In genomic region chr18:48797841-48798255, GRCh38 we compare ENCODE assay signal across 15 cellular contexts.
DNase-seq lines count a peak whose midpoint lies in the region; ATAC-seq and TF ChIP-seq lines count a peak whose summit lies in the region.
"Had no signal": no experiment of that assay in that cellular context is flagged by ENCODE, and none has a peak within 500 bp of the region (broad histone marks: within the 10 kb centered on the region; RNA-seq: fewer than 3 reads in every experiment).

No MANE protein-coding gene starts in this region.

- H3K27ac Mint-ChIP-seq in stimulated activated naive B cell treated with anti-CD40 and anti-IgM and Interleukin-4, amounts not matched to agents 10 μg/mL and 1 μg/mL and 100 μg/mL, for 72 hours, result peak overlapping the region; percentile 62
- H3K27ac Mint-ChIP-seq: activated CD4-positive, alpha-beta T cell treated with anti-CD3 and anti-CD28 coated beads, Interleukin-2, amount 10 ng/mL, durations not matched to agents 24 days and 14 days; activated naive CD8-positive, alpha-beta T cell had no signal

- peaks cover 46 to 64% of the 10 kb centered on the region in 2 donors for H3K4me1 Mint-ChIP-seq in stimulated activated naive B cell treated with anti-CD40 and anti-IgM and Interleukin-4, amounts not matched to agents 10 μg/mL and 1 μg/mL and 100 μg/mL, for 72 hours

- no peak overlapping the region for H2AFZ ChIP-seq in SK-N-SH (ENCODE audit: low read depth)

- no peak overlapping the region for H3K4me3 ChIP-seq in SK-N-SH (ENCODE audit: low read depth in 2 of 2, low read length in 1 of 2)
- H3K4me3 ChIP-seq in right atrium auricular region, result no peak overlapping the region
- H3K4me3 ChIP-seq: dorsolateral prefrontal cortex, left lung had no signal

- no peak overlapping the region for H3K4me3 Mint-ChIP-seq in stimulated activated naive B cell treated with anti-CD40 and anti-IgM and Interleukin-4, amounts not matched to agents 10 μg/mL and 1 μg/mL and 100 μg/mL, for 72 hours
- H3K4me3 Mint-ChIP-seq: activated CD4-positive, alpha-beta T cell treated with anti-CD3 and anti-CD28 coated beads, Interleukin-2, amount 10 ng/mL, durations not matched to agents 24 days and 14 days; activated naive CD8-positive, alpha-beta T cell had no signal

- no peaks in the 10 kb centered on the region for H3F3A ChIP-seq in SK-N-SH (replicated peaks; ENCODE audit: insufficient read depth)

- peak in 1 of 2 experiments; percentile 48; a peak in 2 of 4 replicates for TF ChIP-seq EP300 in SK-N-SH (IDR thresholded peaks at IDR 0.05; ENCODE audit: borderline replicate concordance in 1 of 2, low read depth in 1 of 2, low read length in 1 of 2)

- no peak for TF ChIP-seq CTCF in SK-N-SH (IDR thresholded peaks at IDR 0.05)
- TF ChIP-seq CTCF in right atrium auricular region (IDR thresholded peaks at IDR 0.05), result no peak

- POLR2A ChIA-PET in SK-N-SH (lab: Yijun Ruan, JAX), result interaction anchor here (1.0 kb wide), 1 partner anchor 62 kb away, joined by 3 read pairs; no protein-coding TSS in a partner anchor

- TF ChIP-seq RAD21 in SK-N-SH (IDR thresholded peaks at IDR 0.05; ENCODE audit: low read length), result peak; percentile 36

- DNase-seq in SK-N-SH (peak; percentile 76), right atrium auricular region (ENCODE audit: low spot score) (peak; percentile 66), NCI-H146 (lab: John Stamatoyannopoulos, UW) (no peak), HCEC 1CT (no peak)
- peak; percentile 43 for DNase-seq in activated CD8-positive, alpha-beta memory T cell treated with anti-CD3 and anti-CD28 coated beads, Interleukin-2, amount 50 U/mL, for 48 hours
- DNase-seq in stimulated activated naive B cell treated with anti-CD40 and anti-IgM and Interleukin-4, amounts not matched to agents 10 μg/mL and 1 μg/mL and 100 μg/mL, for 72 hours, result no peak
- DNase-seq: activated CD4-positive, alpha-beta T cell treated with anti-CD3 and anti-CD28 coated beads, Interleukin-2, amount 10 ng/mL, durations not matched to agents 24 days and 14 days; NCI-H1417 treated with DMSO at 0.1 percent for 48 hours; nucleus accumbens; stimulated activated CD4-positive, alpha-beta T cell treated with anti-CD3 and anti-CD28 coated beads, Interleukin-4, amount 100 ng/mL, for 4 hours had no signal

- H3K9me2 ChIP-seq in SK-N-SH, result no peaks in the 10 kb centered on the region

- H3K4me2 ChIP-seq in SK-N-SH, result no peak overlapping the region

- CTCF ChIA-PET in SK-N-SH (lab: Yijun Ruan, JAX), result interaction anchor here (1.0 to 1.4 kb wide), 5 partner anchors 21 to 382 kb away, joined by 3 to 4 read pairs (median 3); no protein-coding TSS in a partner anchor

- peaks cover 6 to 40% of the 10 kb centered on the region in 2 experiments for H3K36me3 ChIP-seq in SK-N-SH (replicated peaks in 1 of 2; ENCODE audit: control insufficient read depth in 1 of 2, insufficient read depth in 2 of 2, low read length in 1 of 2)
- H3K36me3 ChIP-seq in right atrium auricular region, result no peaks in the 10 kb centered on the region
- H3K36me3 ChIP-seq: left lung had no signal

- H4K20me1 ChIP-seq in SK-N-SH (ENCODE audit: insufficient read depth), result no peaks in the 10 kb centered on the region

- H3K36me3 Mint-ChIP-seq in stimulated activated naive B cell treated with anti-CD40 and anti-IgM and Interleukin-4, amounts not matched to agents 10 μg/mL and 1 μg/mL and 100 μg/mL, for 72 hours, result peaks cover 1 to 16% of the 10 kb centered on the region in 2 donors
- H3K36me3 Mint-ChIP-seq: activated naive CD8-positive, alpha-beta T cell had no signal

- H3K9me3 Mint-ChIP-seq in stimulated activated naive B cell treated with anti-CD40 and anti-IgM and Interleukin-4, amounts not matched to agents 10 μg/mL and 1 μg/mL and 100 μg/mL, for 72 hours, result no peaks in the 10 kb centered on the region

- H3K27me3 ChIP-seq in SK-N-SH (ENCODE audit: insufficient read depth) (no peaks in the 10 kb centered on the region), right atrium auricular region (no peaks in the 10 kb centered on the region)
- H3K27me3 ChIP-seq: dorsolateral prefrontal cortex, left lung had no signal

- H3K27ac ChIP-seq in SK-N-SH (ENCODE audit: low read depth in 2 of 2, low read length in 1 of 2) (peak overlapping the region in 1 of 2 experiments; percentile 84; a peak in 2 of 4 replicates), right atrium auricular region (peak overlapping the region; percentile 81 to 90)
- H3K27ac ChIP-seq: left lung had no signal

- no peaks in the 10 kb centered on the region; the same call in 1 of the 2 replicates for H3K79me2 ChIP-seq in SK-N-SH (ENCODE audit: insufficient read depth)

- H3K9ac ChIP-seq in SK-N-SH, result no peak overlapping the region

- H3K9me3 ChIP-seq in SK-N-SH, result no peaks in the 10 kb centered on the region
- H3K9me3 ChIP-seq in right atrium auricular region, result no peaks in the 10 kb centered on the region
- H3K9me3 ChIP-seq: left lung had no signal

- 75% methylated on average over 8 of the region's 9 CpGs for WGBS in SK-N-SH (ENCODE audit: low lambda C conversion rate)

- ATAC-seq in SK-N-SH treated with all-trans-retinoic acid at 6 μM for 48 hours (no peak; the same call in 2 of the 3 replicates), GM18502 (IDR thresholded peaks at IDR 0.05; ENCODE audit: poor library complexity, unreplicated experiment) (no peak)
- ATAC-seq in stimulated activated naive B cell treated with anti-CD40 and anti-IgM and Interleukin-4, amounts not matched to agents 10 μg/mL and 1 μg/mL and 100 μg/mL, for 72 hours (replicated peaks), result no peak
- ATAC-seq: left lung had no signal

- peaks cover 0 to 35% of the 10 kb centered on the region in 2 experiments; a peak in 2 of 4 replicates for H3K4me1 ChIP-seq in SK-N-SH (ENCODE audit: control insufficient read depth in 1 of 2, insufficient read depth in 2 of 2, low read depth in 1 of 2, low read length in 1 of 2)
- peaks cover 0 to 64% of the 10 kb centered on the region in 2 donors for H3K4me1 ChIP-seq in right atrium auricular region
- H3K4me1 ChIP-seq: left lung had no signal

- no peaks in the 10 kb centered on the region for H3K27me3 Mint-ChIP-seq in stimulated activated naive B cell treated with anti-CD40 and anti-IgM and Interleukin-4, amounts not matched to agents 10 μg/mL and 1 μg/mL and 100 μg/mL, for 72 hours
- H3K27me3 Mint-ChIP-seq: activated naive CD8-positive, alpha-beta T cell had no signal

TF ChIP-seq in SK-N-SH, 30 proteins besides CTCF, POLR2A, EP300 and RAD21:
- TF ChIP-seq CHD2 (IDR thresholded peaks at IDR 0.05; ENCODE audit: low read length, partially characterized antibody), result peak; percentile 20
- peak; percentile 62; the same call in 1 of the 2 replicates for TF ChIP-seq RCOR1 (IDR thresholded peaks at IDR 0.05; ENCODE audit: low read length)
- no peak for TF ChIP-seq TAF1 (IDR thresholded peaks at IDR 0.05; ENCODE audit: borderline replicate concordance, low read depth, low read length)
- peak; percentile 45; the same call in 1 of the 2 replicates for TF ChIP-seq MXI1 (IDR thresholded peaks at IDR 0.05; ENCODE audit: low read depth, low read length)
- 0 out of 2 replicates have a peak, but pooled peaks have one; percentile 2 for TF ChIP-seq SMC3 (IDR thresholded peaks at IDR 0.05; ENCODE audit: low read depth, low read length)
- TF ChIP-seq FOSL2 (IDR thresholded peaks at IDR 0.05; ENCODE audit: borderline replicate concordance, low read depth), result no peak
- TF ChIP-seq GATA2 (CRISPR knock-in tag; IDR thresholded peaks at IDR 0.05), result peak; percentile 72
- TF ChIP-seq, protein P1, sequence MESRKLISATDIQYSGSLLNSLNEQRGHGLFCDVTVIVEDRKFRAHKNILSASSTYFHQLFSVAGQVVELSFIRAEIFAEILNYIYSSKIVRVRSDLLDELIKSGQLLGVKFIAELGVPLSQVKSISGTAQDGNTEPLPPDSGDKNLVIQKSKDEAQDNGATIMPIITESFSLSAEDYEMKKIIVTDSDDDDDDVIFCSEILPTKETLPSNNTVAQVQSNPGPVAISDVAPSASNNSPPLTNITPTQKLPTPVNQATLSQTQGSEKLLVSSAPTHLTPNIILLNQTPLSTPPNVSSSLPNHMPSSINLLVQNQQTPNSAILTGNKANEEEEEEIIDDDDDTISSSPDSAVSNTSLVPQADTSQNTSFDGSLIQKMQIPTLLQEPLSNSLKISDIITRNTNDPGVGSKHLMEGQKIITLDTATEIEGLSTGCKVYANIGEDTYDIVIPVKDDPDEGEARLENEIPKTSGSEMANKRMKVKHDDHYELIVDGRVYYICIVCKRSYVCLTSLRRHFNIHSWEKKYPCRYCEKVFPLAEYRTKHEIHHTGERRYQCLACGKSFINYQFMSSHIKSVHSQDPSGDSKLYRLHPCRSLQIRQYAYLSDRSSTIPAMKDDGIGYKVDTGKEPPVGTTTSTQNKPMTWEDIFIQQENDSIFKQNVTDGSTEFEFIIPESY (IDR thresholded peaks at IDR 0.05; ENCODE audit: borderline replicate concordance, low read depth), result no peak

TF ChIP-seq in SK-N-SH treated with all-trans-retinoic acid at 6 μM for 48 hours, 23 proteins besides CTCF, POLR2A, EP300 and RAD21:
- no peak for TF ChIP-seq ZNF8 (CRISPR knock-in tag; IDR thresholded peaks at IDR 0.05)
- no peak for TF ChIP-seq BACH2 (CRISPR knock-in tag; IDR thresholded peaks at IDR 0.05; ENCODE audit: borderline replicate concordance)
- TF ChIP-seq CSDC2 (CRISPR knock-in tag; IDR thresholded peaks at IDR 0.05), result no peak
- TF ChIP-seq TSHZ2 (CRISPR knock-in tag; IDR thresholded peaks at IDR 0.05), result no peak
TF ChIP-seq in SK-N-SH treated with all-trans-retinoic acid at 6 μM for 48 hours: peak in this region for 0.

Comparison
In these comparisons a context has a peak if more than half of its experiments do, and no peak if none do; other contexts are left out.
1. DNase-seq: peak in SK-N-SH (single experiment), activated CD8-positive, alpha-beta memory T cell treated with anti-CD3 and anti-CD28 coated beads, Interleukin-2, amount 50 U/mL, for 48 hours (single experiment) and right atrium auricular region (single experiment); none in stimulated activated naive B cell treated with anti-CD40 and anti-IgM and Interleukin-4, amounts not matched to agents 10 μg/mL and 1 μg/mL and 100 μg/mL, for 72 hours (single experiment), NCI-H146 (single experiment) and HCEC 1CT (single experiment).